Comparison of ENCODE assay signal across 10 cellular contexts in the genomic region with DNA sequence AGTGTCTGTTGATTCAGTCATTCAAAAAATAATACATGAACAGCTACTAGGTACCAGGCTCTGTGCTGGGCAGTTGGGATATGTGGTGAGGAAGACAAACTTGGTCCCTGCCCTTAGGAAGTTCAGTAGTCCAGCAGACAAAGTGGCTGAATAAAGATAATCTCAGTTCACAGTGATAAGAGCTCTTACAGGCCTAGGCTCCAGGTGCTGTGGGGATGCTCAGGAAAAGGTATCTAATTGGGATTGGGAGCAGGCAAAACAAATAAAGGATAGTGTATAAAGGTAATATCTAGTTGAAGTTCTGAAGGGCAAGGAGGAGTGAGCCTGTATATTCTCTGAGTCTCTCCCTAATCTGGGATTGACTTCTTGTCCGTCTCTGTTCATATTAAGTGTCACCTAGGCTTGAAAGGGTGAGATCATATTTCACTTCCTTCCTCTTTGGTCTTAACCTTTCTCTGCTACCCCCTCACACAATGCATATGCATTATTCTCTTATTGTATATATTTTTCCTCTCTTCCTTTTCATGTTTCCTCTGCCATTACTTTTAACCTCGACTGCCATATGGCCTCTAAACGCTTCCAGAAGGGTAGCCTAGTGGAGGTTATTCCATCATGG. TPM values are rescaled to one million over a fixed set of nuclear protein-coding genes. Genes with fewer than 3 reads are reported as not detected.
DNase-seq lines count a peak whose midpoint lies in the region; ATAC-seq and TF ChIP-seq lines count a peak whose summit lies in the region.
"Had no signal": no experiment of that assay in that cellular context is flagged by ENCODE, and none has a peak within 500 bp of the region (broad histone marks: within the 10 kb centered on the region; RNA-seq: fewer than 3 reads in every experiment).

No MANE protein-coding gene starts in this region.

- peaks cover 56% of the 10 kb centered on the region for H3K4me1 Mint-ChIP-seq in activated CD4-positive, alpha-beta memory T cell treated with anti-CD3 and anti-CD28 coated beads for 36 hours (ENCODE audit: low read depth)
- H3K4me1 Mint-ChIP-seq in naive thymus-derived CD8-positive, alpha-beta T cell: peaks cover 33 to 58% (median 53%) of the 10 kb centered on the region in 4 donors

- peak overlapping the region; percentile 80 for H3K27ac Mint-ChIP-seq in activated CD4-positive, alpha-beta memory T cell treated with anti-CD3 and anti-CD28 coated beads for 36 hours
- H3K27ac Mint-ChIP-seq in naive thymus-derived CD8-positive, alpha-beta T cell: peak overlapping the region; percentile 10 to 88 (median 63)

- H3K36me3 ChIP-seq in HEK293 (ENCODE audit: control insufficient read depth in 2 of 2, insufficient read depth in 1 of 2, low read length in 2 of 2): peaks cover 0 to 2% of the 10 kb centered on the region in 2 experiments; a peak in 1 of 3 replicates
- H3K36me3 ChIP-seq: gastrocnemius medialis had no signal

- no peaks in the 10 kb centered on the region for H3K4me1 ChIP-seq in HEK293 (ENCODE audit: control insufficient read depth, insufficient read depth, low read length)

- H3K4me3 ChIP-seq in HEK293 (ENCODE audit: low read depth, low read length): no peak overlapping the region
- H3K4me3 ChIP-seq: gastrocnemius medialis had no signal

- H3K27ac ChIP-seq in HEK293 (ENCODE audit: extremely low read depth, low read depth, low read length): no peak overlapping the region
- H3K27ac ChIP-seq: gastrocnemius medialis had no signal

- POLR2A ChIA-PET in HEK293 (lab: Yijun Ruan, JAX): interaction anchor here (3.0 kb wide), 1 partner anchor 13 kb away, joined by 12 read pairs; a partner anchor contains a TSS
- POLR2A ChIA-PET in activated CD4-positive, alpha-beta memory T cell treated with anti-CD3 and anti-CD28 coated beads for 36 hours (lab: Charles Lee): interaction anchor here (1.0 to 2.1 kb wide), 3 partner anchors 12 to 38 kb away, joined by 3 to 7 read pairs (median 5); a partner anchor contains a TSS
- POLR2A ChIA-PET in naive thymus-derived CD8-positive, alpha-beta T cell (lab: Charles Lee): interaction anchor here (0.6 to 5.5 kb wide), 3 partner anchors 13 to 1761 kb away, joined by 3 to 51 read pairs (median 4); a partner anchor contains a TSS

- DNase-seq in NCI-H2171 treated with DMSO at 0.1 percent for 48 hours (lab: John Stamatoyannopoulos, UW) (peak; percentile 41), NCI-H2171 (lab: John Stamatoyannopoulos, UW) (no peak), NCI-H748 (lab: John Stamatoyannopoulos, UW; ENCODE audit: unreplicated experiment) (no peak), 8988T (no peak)
- DNase-seq in activated CD4-positive, alpha-beta memory T cell treated with anti-CD3 and anti-CD28 coated beads for 36 hours: no peak
- no peak for DNase-seq in naive thymus-derived CD8-positive, alpha-beta T cell
- DNase-seq: gastrocnemius medialis, trophoblast cell had no signal

- no peaks in the 10 kb centered on the region for H3K27me3 Mint-ChIP-seq in activated CD4-positive, alpha-beta memory T cell treated with anti-CD3 and anti-CD28 coated beads for 36 hours
- no peaks in the 10 kb centered on the region for H3K27me3 Mint-ChIP-seq in naive thymus-derived CD8-positive, alpha-beta T cell

- no peaks in the 10 kb centered on the region for H3K9me3 Mint-ChIP-seq in activated CD4-positive, alpha-beta memory T cell treated with anti-CD3 and anti-CD28 coated beads for 36 hours
- no peaks in the 10 kb centered on the region for H3K9me3 Mint-ChIP-seq in naive thymus-derived CD8-positive, alpha-beta T cell

- H3K9me3 ChIP-seq in HEK293 (ENCODE audit: control insufficient read depth, insufficient read depth, low read depth, low read length): no peaks in the 10 kb centered on the region
- H3K9me3 ChIP-seq: gastrocnemius medialis had no signal

- CTCF ChIA-PET in HEK293 (lab: Yijun Ruan, JAX): interaction anchor here (1.2 to 1.6 kb wide), 3 partner anchors 52 to 112 kb away, joined by 5 to 6 read pairs (median 5); no protein-coding TSS in a partner anchor
- CTCF ChIA-PET in activated CD4-positive, alpha-beta memory T cell treated with anti-CD3 and anti-CD28 coated beads for 36 hours (lab: Charles Lee): interaction anchor here (0.6 to 1.1 kb wide), 3 partner anchors 19 to 47 kb away, joined by 3 read pairs; no protein-coding TSS in a partner anchor

- peak overlapping the region; percentile 3 for H3K4me3 Mint-ChIP-seq in activated CD4-positive, alpha-beta memory T cell treated with anti-CD3 and anti-CD28 coated beads for 36 hours
- H3K4me3 Mint-ChIP-seq in naive thymus-derived CD8-positive, alpha-beta T cell: peak overlapping the region; percentile 9 to 69 (median 57)

- no peak for ATAC-seq in naive thymus-derived CD8-positive, alpha-beta T cell
- ATAC-seq in GM18520 (IDR thresholded peaks at IDR 0.05; ENCODE audit: unreplicated experiment): no peak

- H3K36me3 Mint-ChIP-seq in activated CD4-positive, alpha-beta memory T cell treated with anti-CD3 and anti-CD28 coated beads for 36 hours: peaks cover 25% of the 10 kb centered on the region
- peaks cover 0 to 2% (median 0%) of the 10 kb centered on the region in 3 donors for H3K36me3 Mint-ChIP-seq in naive thymus-derived CD8-positive, alpha-beta T cell

- no peak for TF ChIP-seq CTCF in HEK293 (tag by site-specific recombination; IDR thresholded peaks at IDR 0.05)

- intact Hi-C loops in activated CD4-positive, alpha-beta memory T cell treated with anti-CD3 and anti-CD28 coated beads for 36 hours (cut with micrococcal nuclease): loop anchor here (5.0 kb wide), 1 partner anchor 539 kb away; no protein-coding TSS in a partner anchor

TF ChIP-seq in HEK293, 187 proteins besides CTCF, POLR2A, EP300 and RAD21:
- TF ChIP-seq ZNF416 (tag by site-specific recombination; IDR thresholded peaks at IDR 0.05) (no peak), PRDM1 (tag by site-specific recombination; IDR thresholded peaks at IDR 0.05) (0 out of 2 replicates have a peak, but pooled peaks have one; percentile 24), ZIC2 (tag by site-specific recombination; IDR thresholded peaks at IDR 0.05) (no peak), ZNF670 (tag by site-specific recombination; IDR thresholded peaks at IDR 0.05; ENCODE audit: low read depth) (no peak), ZBTB17 (tag by site-specific recombination; IDR thresholded peaks at IDR 0.05) (peak; percentile 60)
- TF ChIP-seq, protein P1, sequence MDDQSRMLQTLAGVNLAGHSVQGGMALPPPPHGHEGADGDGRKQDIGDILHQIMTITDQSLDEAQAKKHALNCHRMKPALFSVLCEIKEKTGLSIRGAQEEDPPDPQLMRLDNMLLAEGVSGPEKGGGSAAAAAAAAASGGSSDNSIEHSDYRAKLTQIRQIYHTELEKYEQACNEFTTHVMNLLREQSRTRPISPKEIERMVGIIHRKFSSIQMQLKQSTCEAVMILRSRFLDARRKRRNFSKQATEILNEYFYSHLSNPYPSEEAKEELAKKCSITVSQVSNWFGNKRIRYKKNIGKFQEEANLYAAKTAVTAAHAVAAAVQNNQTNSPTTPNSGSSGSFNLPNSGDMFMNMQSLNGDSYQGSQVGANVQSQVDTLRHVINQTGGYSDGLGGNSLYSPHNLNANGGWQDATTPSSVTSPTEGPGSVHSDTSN (CRISPR knock-in tag; IDR thresholded peaks at IDR 0.05): no peak
- TF ChIP-seq, protein P2, sequence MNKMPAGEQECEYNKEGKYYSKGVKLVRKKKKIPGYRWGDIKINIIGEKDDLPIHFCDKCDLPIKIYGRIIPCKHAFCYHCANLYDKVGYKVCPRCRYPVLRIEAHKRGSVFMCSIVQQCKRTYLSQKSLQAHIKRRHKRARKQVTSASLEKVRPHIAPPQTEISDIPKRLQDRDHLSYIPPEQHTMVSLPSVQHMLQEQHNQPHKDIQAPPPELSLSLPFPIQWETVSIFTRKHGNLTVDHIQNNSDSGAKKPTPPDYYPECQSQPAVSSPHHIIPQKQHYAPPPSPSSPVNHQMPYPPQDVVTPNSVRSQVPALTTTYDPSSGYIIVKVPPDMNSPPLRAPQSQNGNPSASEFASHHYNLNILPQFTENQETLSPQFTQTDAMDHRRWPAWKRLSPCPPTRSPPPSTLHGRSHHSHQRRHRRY (tag by site-specific recombination; IDR thresholded peaks at IDR 0.05): no peak

RNA-seq across cellular contexts. Expression of a gene that starts 13.5 kb away (rescaled TPM):
- total RNA-seq in activated CD4-positive, alpha-beta memory T cell treated with anti-CD3 and anti-CD28 coated beads for 36 hours: 10 to 100 TPM; 80.6 to 83.4 TPM
- 10 to 100 TPM; 53.8 to 56.7 TPM for total RNA-seq in naive thymus-derived CD8-positive, alpha-beta T cell
- polyA plus RNA-seq in naive thymus-derived CD8-positive, alpha-beta T cell: 10 to 100 TPM; 29.1 to 31.9 (median 29.4) TPM
